7 cellular contexts compared by ENCODE assay signal in the genomic region with DNA sequence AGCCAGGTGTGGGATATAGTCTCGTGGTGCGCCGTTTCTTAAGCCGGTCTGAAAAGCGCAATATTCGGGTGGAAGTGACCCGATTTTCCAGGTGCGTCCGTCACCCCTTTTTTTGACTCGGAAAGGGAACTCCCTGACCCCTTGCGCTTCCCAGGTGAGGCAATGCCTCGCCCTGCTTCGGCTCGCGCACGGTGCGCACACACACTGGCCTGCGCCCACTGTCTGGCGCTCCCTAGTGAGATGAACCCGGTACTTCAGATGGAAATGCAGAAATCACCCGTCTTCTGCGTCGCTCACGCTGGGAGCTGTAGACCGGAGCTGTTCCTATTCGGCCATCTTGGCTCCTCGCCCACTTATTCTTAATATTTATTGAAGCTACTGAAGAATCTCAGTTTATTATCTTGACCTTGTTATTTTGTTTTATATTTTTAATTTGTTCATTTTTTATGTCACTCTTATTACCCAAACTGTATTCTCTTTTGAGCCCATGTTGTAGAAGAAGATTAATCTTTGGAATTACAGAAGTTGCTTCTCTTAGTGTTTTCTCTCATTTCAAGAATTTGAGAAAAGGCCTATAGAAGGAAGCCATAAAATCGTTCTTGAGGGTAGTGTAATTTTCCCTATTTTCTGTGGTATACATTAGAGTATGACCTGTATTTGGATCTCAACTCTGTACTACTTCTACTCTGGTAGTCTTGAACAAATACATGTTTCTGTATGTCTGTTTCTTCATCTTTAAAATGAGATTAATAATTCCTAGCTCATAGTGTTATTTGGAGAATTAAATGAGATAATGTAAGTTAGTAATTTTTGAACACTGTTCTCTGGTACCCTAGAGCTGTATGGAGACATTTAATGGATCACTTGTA.
A peak's percentile ranks its signal among the peaks of the same experiment; 100 is the strongest.
DNase-seq lines count a peak whose midpoint lies in the region; ATAC-seq, FAIRE-seq and TF ChIP-seq lines count a peak whose summit lies in the region.
"Not testable (repeated sequence)": the region's sequence is repeated elsewhere in the genome, so short reads cannot be mapped to it uniquely, and the experiment has no call there.

No MANE protein-coding gene starts in this region.

- not testable (repeated sequence) for TF ChIP-seq CTCF in GM06990 (IDR thresholded peaks at IDR 0.05; ENCODE audit: insufficient read depth, low read length, poor library complexity, severe bottlenecking); fibroblast of villous mesenchyme (IDR thresholded peaks at IDR 0.05; ENCODE audit: insufficient read depth, low read depth, low read length)
- TF ChIP-seq CTCF in body of pancreas (IDR thresholded peaks at IDR 0.05): peak in 5 of 7 experiments; percentile 6 to 45 (median 27)
- peak; percentile 62 for TF ChIP-seq CTCF in HepG2 (CRISPR knock-in tag; IDR thresholded peaks at IDR 0.05)
- peak in 2 of 4 experiments; percentile 42 to 49 for TF ChIP-seq CTCF in prostate gland (IDR thresholded peaks at IDR 0.05)

- peak; percentile 20 for DNase-seq in GM06990 (ENCODE audit: extremely low read depth, insufficient read length)
- peak; percentile 58 for DNase-seq in NCI-H2196 (lab: John Stamatoyannopoulos, UW; ENCODE audit: unreplicated experiment)
- DNase-seq in activated CD4-positive, alpha-beta T cell treated with anti-CD3 and anti-CD28 coated beads, Interleukin-2, amount 10 ng/mL, durations not matched to agents 24 days and 14 days: peak; percentile 80
- peak; percentile 29 to 43 (median 38) for DNase-seq in body of pancreas
- DNase-seq in fibroblast of villous mesenchyme (ENCODE audit: low read depth): peak; percentile 30
- DNase-seq in HepG2 (ENCODE audit: low spot score): peak; percentile 69
- DNase-seq in prostate gland (ENCODE audit: low spot score): peak; percentile 36

- not testable (repeated sequence) for H3K27me3 Mint-ChIP-seq in activated CD4-positive, alpha-beta T cell treated with anti-CD3 and anti-CD28 coated beads, Interleukin-2, amount 10 ng/mL, durations not matched to agents 24 days and 14 days

- intact Hi-C loops in activated CD4-positive, alpha-beta T cell treated with anti-CD3 and anti-CD28 coated beads, Interleukin-2, amount 10 ng/mL, durations not matched to agents 24 days and 14 days (cut with micrococcal nuclease); body of pancreas (cut with DNase I); prostate gland (cut with DNase I): not testable (repeated sequence)
- intact Hi-C loops in HepG2 (cut with micrococcal nuclease; ENCODE audit: unreplicated experiment): loop anchor here (5.0 kb wide), 2 partner anchors 33 to 68 kb away; a partner anchor contains a TSS

- not testable (repeated sequence) for H3K9me3 ChIP-seq in body of pancreas; HepG2 (ENCODE audit: low read length); prostate gland

- H3K36me3 ChIP-seq in GM06990 (ENCODE audit: control insufficient read depth, insufficient read depth, low read length); body of pancreas (replicated peaks in 1 of 2; ENCODE audit: insufficient read depth in 1 of 2, low read depth in 2 of 2); prostate gland: not testable (repeated sequence)
- peaks cover 10 to 13% of the 10 kb centered on the region in 2 experiments for H3K36me3 ChIP-seq in HepG2 (replicated peaks in 1 of 2; ENCODE audit: control insufficient read depth in 1 of 2, insufficient read depth in 2 of 2, low read length in 2 of 2)

- CTCF ChIA-PET in HepG2 (lab: Yijun Ruan, JAX; ENCODE audit: low intra/inter-chr PET ratio, low total read pairs): interaction anchor here (1.6 kb wide), 1 partner anchor 34 kb away, joined by 12 read pairs; no protein-coding TSS in a partner anchor

- H3K36me3 Mint-ChIP-seq in activated CD4-positive, alpha-beta T cell treated with anti-CD3 and anti-CD28 coated beads, Interleukin-2, amount 10 ng/mL, durations not matched to agents 24 days and 14 days (ENCODE audit: low read depth): not testable (repeated sequence)

- BruUV-seq in HepG2 (replicated peaks; lab: Mats Ljungman, UMichigan): TSS peak; percentile 66

- H3K4me1 Mint-ChIP-seq in activated CD4-positive, alpha-beta T cell treated with anti-CD3 and anti-CD28 coated beads, Interleukin-2, amount 10 ng/mL, durations not matched to agents 24 days and 14 days: not testable (repeated sequence)

- WGBS in body of pancreas, 2 donors: 45 to 49% methylated on average over 9 to 16 of the region's 28 CpGs
- WGBS in HepG2 (ENCODE audit: low lambda C conversion rate): 7% methylated on average over 26 of the region's 28 CpGs
- 54% methylated on average over 22 of the region's 28 CpGs for WGBS in prostate gland

- peak overlapping the region; percentile 43 for H3K4me3 Mint-ChIP-seq in activated CD4-positive, alpha-beta T cell treated with anti-CD3 and anti-CD28 coated beads, Interleukin-2, amount 10 ng/mL, durations not matched to agents 24 days and 14 days

- ATAC-seq in body of pancreas: not testable (repeated sequence)
- peak; percentile 90 for ATAC-seq in HepG2

- not testable (repeated sequence) for H3K27me3 ChIP-seq in GM06990 (replicated peaks; ENCODE audit: control insufficient read depth, insufficient read depth, low read length); body of pancreas; HepG2 (ENCODE audit: control insufficient read depth in 1 of 2, insufficient read depth in 2 of 2, low read length in 2 of 2); prostate gland (replicated peaks; ENCODE audit: insufficient read depth)

- peak overlapping the region in 2 of 4 donors; percentile 36 to 47 for H3K27ac ChIP-seq in body of pancreas
- H3K27ac ChIP-seq in HepG2 (ENCODE audit: extremely low read length, insufficient read depth, low read length): peak overlapping the region; percentile 74
- peak overlapping the region in 1 of 2 donors; percentile 43 for H3K27ac ChIP-seq in prostate gland

- H3K4me3 ChIP-seq in GM06990 (replicated peaks; ENCODE audit: low read depth, low read length); body of pancreas: not testable (repeated sequence)
- H3K4me3 ChIP-seq in fibroblast of villous mesenchyme (ENCODE audit: low read depth, low read length): peak overlapping the region; percentile 46
- H3K4me3 ChIP-seq in HepG2 (replicated peaks in 1 of 3; ENCODE audit: insufficient read depth in 1 of 3, low read depth in 2 of 3, low read length in 3 of 3): peak overlapping the region; percentile 58 to 70 (median 69)
- peak overlapping the region in 1 of 2 donors; percentile 15 for H3K4me3 ChIP-seq in prostate gland

- H2AFZ ChIP-seq in HepG2 (ENCODE audit: low read length): peak overlapping the region; percentile 1

- peak overlapping the region; percentile 64 for H3K9ac ChIP-seq in HepG2 (ENCODE audit: insufficient read depth, low read depth, low read length)

- peak overlapping the region; percentile 25 for H3K27ac Mint-ChIP-seq in activated CD4-positive, alpha-beta T cell treated with anti-CD3 and anti-CD28 coated beads, Interleukin-2, amount 10 ng/mL, durations not matched to agents 24 days and 14 days

- H3K4me2 ChIP-seq in HepG2 (ENCODE audit: low read depth, low read length): peak overlapping the region; percentile 92

- peak; percentile 61 for TF ChIP-seq RAD21 in HepG2 (CRISPR knock-in tag; IDR thresholded peaks at IDR 0.05)

- not testable (repeated sequence) for TF ChIP-seq POLR2A in body of pancreas (IDR thresholded peaks at IDR 0.05); prostate gland (IDR thresholded peaks at IDR 0.05)
- peak in 1 of 2 experiments; percentile 60; a peak in 2 of 4 replicates for TF ChIP-seq POLR2A in HepG2 (IDR thresholded peaks at IDR 0.05; ENCODE audit: insufficient read depth in 1 of 2, low read depth in 2 of 2, low read length in 2 of 2)

- not testable (repeated sequence) for FAIRE-seq in HepG2 (lab: Jason Lieb, UNC)

- not testable (repeated sequence) for TF ChIP-seq EP300 in HepG2 (IDR thresholded peaks at IDR 0.05; ENCODE audit: low read depth in 2 of 2, low read length in 2 of 2); HepG2 (CRISPR knock-in tag; IDR thresholded peaks at IDR 0.05; ENCODE audit: borderline replicate concordance)

- H4K20me1 ChIP-seq in HepG2 (ENCODE audit: insufficient read depth, low read length): not testable (repeated sequence)

- in situ Hi-C loops in HepG2 (cut with HindIII; ENCODE audit: extremely low pct_ligation_motif_present, low pct_unique_long_range_greater_than_20kb): not testable (repeated sequence)

- POLR2A ChIA-PET in HepG2 (lab: Yijun Ruan, JAX): interaction anchor here (1.4 to 1.8 kb wide), 2 partner anchors 13 to 68 kb away, joined by 3 read pairs; no protein-coding TSS in a partner anchor

- H3K79me2 ChIP-seq in HepG2 (ENCODE audit: insufficient read depth, low read length): peaks cover 18% of the 10 kb centered on the region

- H3K9me3 Mint-ChIP-seq in activated CD4-positive, alpha-beta T cell treated with anti-CD3 and anti-CD28 coated beads, Interleukin-2, amount 10 ng/mL, durations not matched to agents 24 days and 14 days: not testable (repeated sequence)

- H3K4me1 ChIP-seq in body of pancreas (peaks cover 18% of the 10 kb centered on the region), HepG2 (ENCODE audit: insufficient read depth, low read length) (peaks cover 21% of the 10 kb centered on the region)
- not testable (repeated sequence) for H3K4me1 ChIP-seq in prostate gland (replicated peaks)

TF ChIP-seq in HepG2, 621 proteins besides CTCF, POLR2A, EP300 and RAD21 (continues in another document):
- TF ChIP-seq RARA (CRISPR knock-in tag; IDR thresholded peaks at IDR 0.05): peak; percentile 36

Comparison
In these comparisons a context has a peak if more than half of its experiments do, and no peak if none do; other contexts are left out.
1. DNase-seq: peak in every context shown above with its lines; median percentile 80 in activated CD4-positive, alpha-beta T cell treated with anti-CD3 and anti-CD28 coated beads, Interleukin-2, amount 10 ng/mL, durations not matched to agents 24 days and 14 days; 69 in HepG2; 58 in NCI-H2196; 38 in body of pancreas; 36 in prostate gland; 30 in fibroblast of villous mesenchyme; 20 in GM06990.